Comparison of ENCODE assay signal across 8 cellular contexts in the genomic region with DNA sequence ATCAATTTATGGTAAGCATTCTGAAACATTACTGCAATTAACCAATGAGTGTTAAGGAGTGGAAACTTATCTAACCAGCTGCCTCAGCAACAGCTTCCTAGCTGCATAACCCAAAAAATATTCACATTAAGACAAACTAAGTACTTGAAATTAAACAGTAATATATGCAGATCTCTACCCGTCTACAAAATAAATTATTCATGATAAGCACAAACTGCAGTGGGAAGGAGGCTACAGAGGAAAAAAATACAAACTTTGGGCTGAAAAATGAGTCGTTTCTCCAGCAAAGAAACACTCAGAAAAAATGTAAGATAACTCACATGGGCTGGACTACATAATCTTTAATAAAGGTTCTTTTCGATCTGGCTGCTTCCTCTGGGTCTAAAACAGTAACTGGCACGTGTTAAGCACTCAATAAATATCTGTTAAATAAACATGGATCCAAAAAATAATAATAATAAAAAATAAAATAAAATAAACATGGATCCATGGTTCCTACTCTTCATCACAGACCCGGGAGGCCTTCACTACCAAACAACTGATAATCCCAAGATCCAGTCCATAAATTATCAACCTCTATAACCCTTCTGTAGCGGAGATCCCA. TPM values are rescaled to one million over a fixed set of nuclear protein-coding genes. Genes with fewer than 3 reads are reported as not detected.
DNase-seq lines count a peak whose midpoint lies in the region; ATAC-seq and TF ChIP-seq lines count a peak whose summit lies in the region.

No MANE protein-coding gene starts in this region.

- H3K36me3 ChIP-seq in CD8-positive, alpha-beta memory T cell (ENCODE audit: insufficient read depth, low read length), result peaks cover 7% of the 10 kb centered on the region
- no peaks in the 10 kb centered on the region for H3K36me3 ChIP-seq in OCI-LY7 (ENCODE audit: insufficient read depth, low read length)
- H3K36me3 ChIP-seq in ovary, result no peaks in the 10 kb centered on the region

- POLR2A ChIA-PET in CD8-positive, alpha-beta memory T cell (lab: Charles Lee), result no interaction called here
- POLR2A ChIA-PET in OCI-LY7 (lab: Charles Lee) (interaction anchor here (0.7 kb wide), 1 partner anchor 14 kb away, joined by 3 read pairs; no protein-coding TSS in a partner anchor), RWPE1 (lab: Yijun Ruan, JAX; ENCODE audit: low non-redundant PET) (no interaction called here)

- peaks cover 37 to 49% (median 40%) of the 10 kb centered on the region in 3 donors for H3K4me1 Mint-ChIP-seq in CD8-positive, alpha-beta memory T cell

- peak overlapping the region; percentile 71 for H3K4me3 ChIP-seq in CD8-positive, alpha-beta memory T cell (ENCODE audit: low read length)
- H3K4me3 ChIP-seq in OCI-LY7 (ENCODE audit: low read depth, low read length, poor library complexity, severe bottlenecking) (peak overlapping the region; percentile 91), ovary (peak overlapping the region; percentile 71)

- no peak for TF ChIP-seq EP300 in ovary (IDR thresholded peaks at IDR 0.05)

- H3K9me3 Mint-ChIP-seq in CD8-positive, alpha-beta memory T cell, result no peaks in the 10 kb centered on the region

- no peaks in the 10 kb centered on the region for H3K9me3 ChIP-seq in CD8-positive, alpha-beta memory T cell (ENCODE audit: low read length)
- H3K9me3 ChIP-seq in OCI-LY7 (ENCODE audit: low read length) (no peaks in the 10 kb centered on the region), ovary (no peaks in the 10 kb centered on the region)

- H4K20me1 ChIP-seq in OCI-LY7 (ENCODE audit: insufficient read depth, low read length), result no peaks in the 10 kb centered on the region

- ATAC-seq in GM18873 (IDR thresholded peaks at IDR 0.05; ENCODE audit: low FRiP score, unreplicated experiment), result no peak

- no peak for TF ChIP-seq POLR2A in ovary (IDR thresholded peaks at IDR 0.05)

- H3K79me2 ChIP-seq in OCI-LY7 (ENCODE audit: insufficient read depth, low read depth, low read length), result peaks cover 17% of the 10 kb centered on the region

- H3K27ac ChIP-seq in CD8-positive, alpha-beta memory T cell (ENCODE audit: low read depth, low read length), result peak overlapping the region; percentile 72
- H3K27ac ChIP-seq in OCI-LY7 (ENCODE audit: low read depth, low read length, poor library complexity, severe bottlenecking) (no peak overlapping the region), epithelial cell of prostate (peak overlapping the region; percentile 56), ovary (no peak overlapping the region), RWPE1 (no peak overlapping the region)

- TF ChIP-seq CTCF in OCI-LY7 (conservative IDR thresholded peaks at IDR 0.05; ENCODE audit: low read length), result no peak
- TF ChIP-seq CTCF in ovary (IDR thresholded peaks at IDR 0.05), result no peak
- no peak for TF ChIP-seq CTCF in RWPE1 (conservative IDR thresholded peaks at IDR 0.05; ENCODE audit: low read depth)

- peaks cover 12% of the 10 kb centered on the region for H3K4me1 ChIP-seq in CD8-positive, alpha-beta memory T cell (ENCODE audit: insufficient read depth, low read length)
- H3K4me1 ChIP-seq in OCI-LY7 (ENCODE audit: insufficient read depth, low read length, poor library complexity, severe bottlenecking), result peaks cover 16% of the 10 kb centered on the region
- H3K4me1 ChIP-seq in ovary (ENCODE audit: insufficient read depth), result peaks cover 2% of the 10 kb centered on the region

- CTCF ChIA-PET in CD8-positive, alpha-beta memory T cell (lab: Charles Lee), result interaction anchor here (1.2 to 1.8 kb wide), 2 partner anchors 13 to 29 kb away, joined by 3 to 4 read pairs; no protein-coding TSS in a partner anchor
- CTCF ChIA-PET in OCI-LY7 (lab: Charles Lee; ENCODE audit: unreplicated experiment) (no interaction called here), RWPE1 (lab: Yijun Ruan, JAX) (interaction anchor here (1.5 kb wide), 1 partner anchor 14 kb away, joined by 4 read pairs; no protein-coding TSS in a partner anchor)

- H3K36me3 Mint-ChIP-seq in CD8-positive, alpha-beta memory T cell, result peaks cover 0 to 24% (median 1%) of the 10 kb centered on the region in 3 donors

- H3K4me2 ChIP-seq in OCI-LY7 (ENCODE audit: low read length), result peak overlapping the region; percentile 89

- DNase-seq in CD8-positive, alpha-beta memory T cell, result no peak
- DNase-seq in OCI-LY7 (ENCODE audit: low spot score) (no peak), epithelial cell of prostate (ENCODE audit: low read depth, low spot score) (no peak), ovary (no peak), RWPE1 (ENCODE audit: low spot score) (no peak), glomerular visceral epithelial cell (ENCODE audit: extremely low spot score) (no peak), medulla oblongata (ENCODE audit: extremely low spot score) (no peak)

- peaks cover 3 to 8% of the 10 kb centered on the region in 2 donors for H3K27me3 Mint-ChIP-seq in CD8-positive, alpha-beta memory T cell

- H2AFZ ChIP-seq in OCI-LY7 (ENCODE audit: low read length), result peak overlapping the region; percentile 100

- no peaks in the 10 kb centered on the region for H3K9me2 ChIP-seq in OCI-LY7 (ENCODE audit: insufficient read depth, low read length)

- 4 to 5% (median 5%) methylated on average over 6 of the region's 6 CpGs for WGBS in ovary, 3 donors

- BruUV-seq in OCI-LY7 (replicated peaks; lab: Mats Ljungman, UMichigan), result TSS peak; percentile 59

- H3K27me3 ChIP-seq in CD8-positive, alpha-beta memory T cell (ENCODE audit: insufficient read depth, low read length, poor library complexity, severe bottlenecking), result no peaks in the 10 kb centered on the region
- no peaks in the 10 kb centered on the region for H3K27me3 ChIP-seq in ovary

- peak overlapping the region in 6 of 8 donors; percentile 91 to 100 (median 98) for H3K27ac Mint-ChIP-seq in CD8-positive, alpha-beta memory T cell

- peak overlapping the region; percentile 95 to 100 (median 100) for H3K4me3 Mint-ChIP-seq in CD8-positive, alpha-beta memory T cell

- intact Hi-C loops in OCI-LY7 (cut with micrococcal nuclease; ENCODE audit: unreplicated experiment), result no loop called here
- intact Hi-C loops in ovary (cut with DNase I), result no loop called here

RNA-seq across cellular contexts. Expression of gene NBAS, which starts 1.2 kb away (rescaled TPM):
- total RNA-seq in CD8-positive, alpha-beta memory T cell, result 10 to 100 TPM; 30.6 to 34.1 TPM
- polyA plus RNA-seq in CD8-positive, alpha-beta memory T cell, result 22.0 TPM
- 23.2 and 28.8 TPM in 2 replicates for total RNA-seq in OCI-LY7 (2014; rRNA removed; shearing (Covaris generic))
- total RNA-seq in OCI-LY7 (2022) (23.5 and 24.4 TPM in 2 replicates), ovary (10 to 100 TPM; 34.5 to 48.9 (median 46.1) TPM)
- polyA plus RNA-seq in ovary, result 10 to 100 TPM; 25.8 to 33.9 TPM

RNA-seq across cellular contexts. Expression of gene DDX1, which starts 31.8 kb away (rescaled TPM):
- 100 to 1,000 TPM; 132 to 137 TPM for total RNA-seq in CD8-positive, alpha-beta memory T cell
- polyA plus RNA-seq in CD8-positive, alpha-beta memory T cell, result 54.1 TPM
- total RNA-seq in OCI-LY7 (2014; rRNA removed; shearing (Covaris generic)), result 40.5 and 42.7 TPM in 2 replicates
- total RNA-seq in OCI-LY7 (2022) (85.9 and 91.8 TPM in 2 replicates), ovary (10 to 100 TPM; 36.5 to 80.1 (median 71.9) TPM)
- polyA plus RNA-seq in ovary, result 10 to 100 TPM; 57.6 to 67.4 TPM

Comparison
In these comparisons a context has a peak if more than half of its experiments do, and no peak if none do; other contexts are left out.
1. H3K27ac ChIP-seq: peak in CD8-positive, alpha-beta memory T cell (single experiment) and epithelial cell of prostate (single experiment); none in OCI-LY7 (single experiment), ovary (0 of 2) and RWPE1 (single experiment).
2. Peak in every context shown above with its lines, with median percentiles within 50 percentile points of each other: H3K4me3 ChIP-seq.